Comparison of ENCODE assay signal across 17 cellular contexts in the genomic region with DNA sequence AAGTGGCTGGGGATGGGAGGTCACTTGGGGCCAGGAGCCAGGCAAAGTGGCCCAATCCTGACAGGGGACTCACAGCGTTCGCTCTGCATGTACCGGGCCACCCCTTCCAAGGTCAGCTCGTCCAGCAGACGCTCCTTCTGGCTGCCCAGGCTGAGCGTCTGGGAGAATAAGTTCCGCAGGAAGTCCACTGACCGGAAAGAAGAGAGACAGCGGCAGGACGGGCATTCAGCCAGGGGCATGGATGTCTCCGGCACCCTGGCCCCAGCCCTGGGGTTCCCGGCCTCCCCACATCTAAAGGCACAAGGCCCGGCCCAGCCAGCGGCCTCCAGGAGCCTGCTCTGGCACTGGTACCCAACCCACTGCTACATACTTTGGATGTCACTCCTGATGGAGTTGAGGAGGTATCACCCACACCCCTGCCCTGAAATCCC. TPM values are rescaled to one million over a fixed set of nuclear protein-coding genes. Genes with fewer than 3 reads are reported as not detected.
DNase-seq lines count a peak whose midpoint lies in the region; ATAC-seq and TF ChIP-seq lines count a peak whose summit lies in the region.
"Had no signal": no experiment of that assay in that cellular context is flagged by ENCODE, and none has a peak within 500 bp of the region (broad histone marks: within the 10 kb centered on the region; RNA-seq: fewer than 3 reads in every experiment).

No MANE protein-coding gene starts in this region.

- in situ Hi-C loops in gastrocnemius medialis (cut with MboI; ENCODE audit: low sequenced_read_pairs in 4 of 4): loop anchor here in 1 of 4 donors (10.0 kb wide), 1 partner anchor 49 kb away; a partner anchor contains a TSS

- no peak for TF ChIP-seq CTCF in breast epithelium (IDR thresholded peaks at IDR 0.05)
- TF ChIP-seq CTCF in MCF 10A (IDR thresholded peaks at IDR 0.05; ENCODE audit: unreplicated experiment): no peak
- TF ChIP-seq CTCF in dorsolateral prefrontal cortex (IDR thresholded peaks at IDR 0.05 in 54 of 56, conservative IDR thresholded peaks at IDR 0.05 in 2 of 56; ENCODE audit: low read depth in 1 of 56, partially characterized antibody in 56 of 56): no peak
- TF ChIP-seq CTCF in gastrocnemius medialis (IDR thresholded peaks at IDR 0.05 in 4 of 5, conservative IDR thresholded peaks at IDR 0.05 in 1 of 5): no peak
- TF ChIP-seq CTCF in foreskin fibroblast (IDR thresholded peaks at IDR 0.05; ENCODE audit: low read depth, low read length): no peak

- no peaks in the 10 kb centered on the region for H3K9me3 Mint-ChIP-seq in MCF 10A (ENCODE audit: unreplicated experiment)

- no peaks in the 10 kb centered on the region for H3K9me3 ChIP-seq in breast epithelium
- H3K9me3 ChIP-seq in gastrocnemius medialis: no peaks in the 10 kb centered on the region
- no peaks in the 10 kb centered on the region for H3K9me3 ChIP-seq in aorta (ENCODE audit: control insufficient read depth, low read length)
- H3K9me3 ChIP-seq: Caco-2 had no signal

- POLR2A ChIA-PET in MCF 10A (lab: Yijun Ruan, JAX): no interaction called here

- no peak overlapping the region for H3K4me3 ChIP-seq in breast epithelium
- no peak overlapping the region for H3K4me3 ChIP-seq in dorsolateral prefrontal cortex
- H3K4me3 ChIP-seq in gastrocnemius medialis: peak overlapping the region in 1 of 4 donors; percentile 16
- no peak overlapping the region for H3K4me3 ChIP-seq in foreskin fibroblast (ENCODE audit: low read depth in 1 of 2, low read length in 2 of 2)
- H3K4me3 ChIP-seq in aorta (ENCODE audit: low read length in 2 of 2): no peak overlapping the region

- WGBS in aorta, 2 donors: 94 to 97% methylated on average over 14 of the region's 14 CpGs

- no TSS peak for BruUV-seq in MCF 10A (replicated peaks; lab: Mats Ljungman, UMichigan)

- DNase-seq in breast epithelium (ENCODE audit: low spot score in 2 of 2): no peak
- DNase-seq in MCF 10A (ENCODE audit: unreplicated experiment): no peak
- no peak for DNase-seq in dorsolateral prefrontal cortex
- peak in 1 of 2 donors; percentile 53 for DNase-seq in gastrocnemius medialis
- no peak for DNase-seq in NCI-H1436 (lab: John Stamatoyannopoulos, UW)
- no peak for DNase-seq in foreskin fibroblast
- DNase-seq in ureter (ENCODE audit: low spot score): no peak
- no peak for DNase-seq in aorta
- DNase-seq: Caco-2; IMR-90; NCI-H1417; NCI-H2081; NCI-H526 treated with DMSO at 0.1 percent for 48 hours; NK-92 treated with Interleukin-12 subunit alpha and Interleukin-12 subunit beta, amount 100 ng/mL, for 24 hours; PC-3; Right ventricle myocardium superior had no signal

- intact Hi-C loops in breast epithelium (cut with DNase I; ENCODE audit: low total_unique reads): no loop called here
- intact Hi-C loops in MCF 10A (cut with micrococcal nuclease): no loop called here
- intact Hi-C loops in dorsolateral prefrontal cortex (cut with DNase I): no loop called here
- intact Hi-C loops in gastrocnemius medialis (cut with DNase I; ENCODE audit: low total_unique reads): loop anchor here (5.0 to 10.0 kb wide), 2 partner anchors 181 to 719 kb away; no protein-coding TSS in a partner anchor
- intact Hi-C loops in aorta (cut with DNase I): no loop called here

- H3K4me1 ChIP-seq in breast epithelium (no peaks in the 10 kb centered on the region), gastrocnemius medialis (peaks cover 70 to 82% of the 10 kb centered on the region in 2 donors), aorta (ENCODE audit: control insufficient read depth in 1 of 2, insufficient read depth in 2 of 2, low read length in 2 of 2) (no peaks in the 10 kb centered on the region)

- H3K27me3 ChIP-seq in breast epithelium: no peaks in the 10 kb centered on the region
- no peaks in the 10 kb centered on the region for H3K27me3 ChIP-seq in dorsolateral prefrontal cortex
- H3K27me3 ChIP-seq in gastrocnemius medialis: no peaks in the 10 kb centered on the region
- no peaks in the 10 kb centered on the region for H3K27me3 ChIP-seq in aorta (ENCODE audit: control insufficient read depth in 1 of 2, insufficient read depth in 2 of 2, low read length in 1 of 2)

- H3K36me3 ChIP-seq in breast epithelium (no peaks in the 10 kb centered on the region), gastrocnemius medialis (peaks cover 0 to 18% of the 10 kb centered on the region in 2 donors), aorta (ENCODE audit: control insufficient read depth in 1 of 2, insufficient read depth in 2 of 2, low read length in 1 of 2) (peaks cover 0 to 6% of the 10 kb centered on the region in 2 donors)

- no peaks in the 10 kb centered on the region for H3K27me3 Mint-ChIP-seq in MCF 10A (ENCODE audit: insufficient read depth, unreplicated experiment)

- H3K4me1 Mint-ChIP-seq in MCF 10A (ENCODE audit: insufficient read depth, unreplicated experiment): peaks cover 10% of the 10 kb centered on the region

- ATAC-seq in gastrocnemius medialis: peak in 1 of 2 donors; percentile 19
- no peak for ATAC-seq in aorta (ENCODE audit: low FRiP score)
- ATAC-seq: PC-3 had no signal

- no peak overlapping the region for H3K27ac Mint-ChIP-seq in MCF 10A (ENCODE audit: low read depth, unreplicated experiment)

- peak overlapping the region; percentile 45 to 63 for H3K27ac ChIP-seq in breast epithelium
- peak overlapping the region in 46 of 59 donors; percentile 0 to 100 (median 64) for H3K27ac ChIP-seq in dorsolateral prefrontal cortex
- peak overlapping the region; percentile 85 to 96 (median 88) for H3K27ac ChIP-seq in gastrocnemius medialis
- no peak overlapping the region for H3K27ac ChIP-seq in aorta (ENCODE audit: low read depth in 1 of 2, low read length in 2 of 2)

- H3K36me3 Mint-ChIP-seq in MCF 10A (ENCODE audit: insufficient read depth, unreplicated experiment): peaks cover 17% of the 10 kb centered on the region

- CTCF ChIA-PET in MCF 10A (lab: Yijun Ruan, JAX): interaction anchor here (0.6 kb wide), 1 partner anchor 56 kb away, joined by 3 read pairs; no protein-coding TSS in a partner anchor

- H3K4me3 Mint-ChIP-seq in MCF 10A (ENCODE audit: unreplicated experiment): no peak overlapping the region

- TF ChIP-seq POLR2A in breast epithelium (IDR thresholded peaks at IDR 0.05) (no peak), gastrocnemius medialis (IDR thresholded peaks at IDR 0.05) (no peak)

RNA-seq across cellular contexts. Expression of a gene that starts 6.1 kb away (rescaled TPM):
- total RNA-seq in breast epithelium: 10 to 100 TPM; 61.8 to 92.3 (median 88.2) TPM
- total RNA-seq in MCF 10A (2022): 35.5 and 37.4 TPM in 2 replicates
- total RNA-seq in dorsolateral prefrontal cortex: 100 to 1,000 TPM; 113 to 397 (median 166) TPM
- total RNA-seq in gastrocnemius medialis: 100 to 1,000 TPM; 208 to 327 (median 285) TPM
- 31.8 TPM for total RNA-seq in ureter
- total RNA-seq in aorta: 10 to 100 TPM; 34.6 to 42.4 TPM
- 10 to 100 TPM; 34.8 to 51.2 TPM for polyA plus RNA-seq in aorta

RNA-seq across cellular contexts. Expression of a gene that starts 6.4 kb away (rescaled TPM):
- 10 to 100 TPM; 15.7 to 29.2 (median 19.6) TPM for total RNA-seq in breast epithelium
- 45.1 and 45.4 TPM in 2 replicates for total RNA-seq in MCF 10A (2022)
- 10 to 100 TPM; 15.4 to 37.9 (median 22.5) TPM for total RNA-seq in dorsolateral prefrontal cortex
- total RNA-seq in gastrocnemius medialis: 10 to 100 TPM; 32.2 to 63.8 (median 53.6) TPM
- 20.0 TPM for total RNA-seq in ureter
- 10 to 100 TPM; 16.0 to 24.5 TPM for total RNA-seq in aorta
- 10 to 100 TPM; 23.4 to 30.1 TPM for polyA plus RNA-seq in aorta

RNA-seq across cellular contexts. Expression of a gene that starts 15.3 kb away (rescaled TPM):
- total RNA-seq in breast epithelium (10 to 100 TPM in 2 of 3 donors, 1 to 10 TPM in 1; 4.5 to 13.0 (median 12.8) TPM), MCF 10A (2022) (3.7 and 4.7 TPM in 2 replicates), dorsolateral prefrontal cortex (10 to 100 TPM in 29 of 120 experiments, 1 to 10 TPM in 91; 4.1 to 15.2 (median 8.3) TPM), gastrocnemius medialis (1 to 10 TPM in 3 of 4 donors, under 1 TPM in 1; 0.95 to 3.3 (median 2.9) TPM), ureter (14.1 TPM), aorta (1 to 10 TPM; 3.3 to 5.7 TPM)
- polyA plus RNA-seq in aorta: 1 to 10 TPM; 1.8 to 5.4 TPM

RNA-seq across cellular contexts. Expression of a gene that starts 18.6 kb away (rescaled TPM):
- total RNA-seq in breast epithelium (under 1 TPM in 2 of 3 donors, not detected in 1; 0.64 to 0.88 TPM), MCF 10A (2022) (0.39 TPM in 1 of 2 replicates, not detected in the other), dorsolateral prefrontal cortex (1 to 10 TPM in 114 of 120 experiments, under 1 TPM in 6; 0.52 to 6.8 (median 2.5) TPM), gastrocnemius medialis (under 1 TPM in 1 of 4 donors, not detected in 3; 0.46 TPM), ureter (0.99 TPM), aorta (not detected)
- polyA plus RNA-seq in aorta: 1 to 10 TPM in 1 of 2 donors, not detected in 1; 1.2 TPM
- total RNA-seq: IMR-90, LHCN-M2, Right ventricle myocardium superior had no signal

RNA-seq across cellular contexts. Expression of a gene that starts 37.2 kb away (rescaled TPM):
- total RNA-seq in breast epithelium: 10 to 100 TPM; 10.9 to 22.6 (median 18.9) TPM
- 9.3 and 23.6 TPM in 2 replicates for total RNA-seq in MCF 10A (2022)
- 10 to 100 TPM; 17.7 to 57.8 (median 28.6) TPM for total RNA-seq in dorsolateral prefrontal cortex
- total RNA-seq in gastrocnemius medialis: 10 to 100 TPM; 12.1 to 30.0 (median 27.8) TPM
- 44.0 TPM for total RNA-seq in ureter
- total RNA-seq in aorta: 10 to 100 TPM in 1 of 2 donors, 1 to 10 TPM in 1; 5.9 to 13.8 TPM
- polyA plus RNA-seq in aorta: 10 to 100 TPM in 1 of 2 donors, 1 to 10 TPM in 1; 9.5 to 72.4 TPM

Comparison
In these comparisons a context has a peak if more than half of its experiments do, and no peak if none do; other contexts are left out.
1. H3K27ac ChIP-seq: peak in breast epithelium (2 of 2), dorsolateral prefrontal cortex (46 of 59) and gastrocnemius medialis (4 of 4); none in aorta (0 of 2).